ENCODE assay signal across 8 cellular contexts in the genomic region with DNA sequence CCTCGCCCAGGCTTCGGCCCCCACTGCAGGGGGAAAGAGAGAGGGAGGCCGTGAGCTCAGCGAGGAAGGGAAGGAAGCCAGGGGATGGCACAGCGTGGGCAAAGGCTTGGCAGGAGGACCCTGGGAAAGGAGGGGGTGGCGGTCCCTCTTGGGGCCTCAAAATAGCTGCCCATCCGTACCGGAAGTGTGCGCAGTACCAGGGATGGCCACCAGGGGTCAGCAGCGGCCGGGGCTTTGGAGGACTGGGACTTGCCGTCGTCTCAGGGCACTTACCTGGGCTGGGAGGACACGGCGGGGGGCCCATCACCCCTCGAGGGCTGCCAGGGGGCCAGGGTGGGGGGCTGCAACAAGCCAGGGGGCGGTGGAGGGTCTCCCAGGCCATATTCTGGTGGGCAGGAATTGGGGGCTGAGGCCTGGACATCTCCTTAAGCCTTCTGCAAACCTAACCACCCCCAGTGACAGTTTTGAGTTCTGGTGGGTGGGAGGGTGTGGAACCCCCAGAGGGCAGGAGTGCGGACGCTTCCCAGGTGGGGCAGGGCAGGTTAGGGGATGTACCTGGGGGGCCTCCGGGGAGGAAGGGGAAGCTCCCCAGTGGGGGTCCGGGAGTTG.
DNase-seq lines count a peak whose midpoint lies in the region; ATAC-seq and TF ChIP-seq lines count a peak whose summit lies in the region.

No MANE protein-coding gene starts in this region.

- no peaks in the 10 kb centered on the region for H3K36me3 ChIP-seq in WERI-Rb-1

- H3K4me3 ChIP-seq in WERI-Rb-1 (ENCODE audit: low read depth, low read length) = no peak overlapping the region

- no peak overlapping the region for H3K27ac ChIP-seq in WERI-Rb-1

- no peaks in the 10 kb centered on the region for H3K27me3 ChIP-seq in WERI-Rb-1 (ENCODE audit: insufficient read depth, low read depth, severe bottlenecking)

- DNase-seq in NCI-H187 (lab: John Stamatoyannopoulos, UW) (peak; percentile 8 to 18), NCI-H187 treated with DMSO at 0.1 percent for 48 hours (lab: John Stamatoyannopoulos, UW) (no peak), NCI-H1105 treated with DMSO at 0.1 percent for 48 hours (lab: John Stamatoyannopoulos, UW) (peak; percentile 35), WERI-Rb-1 (peak; percentile 81), brain pericyte (ENCODE audit: low read depth, low spot score) (peak; percentile 18), iris pigment epithelial cell (ENCODE audit: low read depth) (peak; percentile 30)
- DNase-seq in stimulated activated CD4-positive, alpha-beta T cell treated with anti-CD3 and anti-CD28 coated beads, Interleukin-15, amount 100 ng/mL, for 24 hours = peak; percentile 88

- H3K9me3 ChIP-seq in WERI-Rb-1 (ENCODE audit: severe bottlenecking) = no peaks in the 10 kb centered on the region

- peak; percentile 94 for TF ChIP-seq CTCF in WERI-Rb-1 (IDR thresholded peaks at IDR 0.05; ENCODE audit: low read depth, low read length)

- no peak for ATAC-seq in HG03469 (IDR thresholded peaks at IDR 0.05; ENCODE audit: unreplicated experiment)
